In the genomic region with DNA sequence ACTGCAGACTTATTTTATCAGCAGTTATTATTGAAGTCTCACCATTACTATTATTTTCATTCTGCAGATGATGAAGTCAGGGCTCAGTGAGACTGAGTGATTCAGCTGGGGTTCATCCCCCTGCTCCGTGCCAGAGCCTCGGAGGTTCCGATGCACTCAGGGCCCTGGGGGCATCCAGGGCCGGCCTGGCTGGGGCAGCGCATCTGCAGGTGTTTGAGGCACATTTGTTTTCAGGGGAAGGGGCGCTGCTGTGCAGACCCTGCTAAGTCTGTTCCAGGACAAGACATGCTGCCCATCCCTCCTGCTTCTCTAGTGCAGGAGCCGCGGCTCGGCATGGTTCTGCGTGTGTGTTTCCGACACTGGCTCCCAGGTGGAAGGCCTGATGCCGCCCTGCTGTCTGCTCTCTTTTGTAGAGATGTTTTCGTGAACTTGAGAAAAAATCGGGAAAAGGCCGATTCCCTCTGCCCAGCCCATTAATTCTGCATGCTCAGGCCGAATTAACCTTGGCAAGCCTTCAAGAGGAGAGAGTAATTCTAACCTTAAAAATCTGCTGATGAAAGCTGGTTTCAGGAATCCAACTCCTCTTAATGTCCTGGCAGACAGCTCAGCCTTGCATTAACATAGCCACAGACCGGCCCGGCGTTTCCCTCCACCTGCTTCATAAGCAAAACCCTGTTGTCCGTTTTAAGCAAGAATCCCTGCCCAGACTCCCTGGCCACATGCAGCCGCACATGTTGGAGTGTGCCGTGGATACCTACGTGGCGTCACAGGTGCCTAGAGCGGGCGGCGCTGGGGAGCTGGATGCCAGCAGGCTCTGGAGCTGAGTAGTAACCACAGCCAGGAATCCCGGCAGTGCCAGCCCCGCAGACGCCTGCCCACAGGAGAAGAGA, we compare ENCODE assay signal across 1 cellular context.
TF ChIP-seq lines count a peak whose summit lies in the region.

No MANE protein-coding gene starts in this region.

TF ChIP-seq in SK-N-SH treated with all-trans-retinoic acid at 6 μM for 48 hours, 23 proteins besides CTCF, POLR2A, EP300 and RAD21 (continued from another document):
- TF ChIP-seq, protein P1, sequence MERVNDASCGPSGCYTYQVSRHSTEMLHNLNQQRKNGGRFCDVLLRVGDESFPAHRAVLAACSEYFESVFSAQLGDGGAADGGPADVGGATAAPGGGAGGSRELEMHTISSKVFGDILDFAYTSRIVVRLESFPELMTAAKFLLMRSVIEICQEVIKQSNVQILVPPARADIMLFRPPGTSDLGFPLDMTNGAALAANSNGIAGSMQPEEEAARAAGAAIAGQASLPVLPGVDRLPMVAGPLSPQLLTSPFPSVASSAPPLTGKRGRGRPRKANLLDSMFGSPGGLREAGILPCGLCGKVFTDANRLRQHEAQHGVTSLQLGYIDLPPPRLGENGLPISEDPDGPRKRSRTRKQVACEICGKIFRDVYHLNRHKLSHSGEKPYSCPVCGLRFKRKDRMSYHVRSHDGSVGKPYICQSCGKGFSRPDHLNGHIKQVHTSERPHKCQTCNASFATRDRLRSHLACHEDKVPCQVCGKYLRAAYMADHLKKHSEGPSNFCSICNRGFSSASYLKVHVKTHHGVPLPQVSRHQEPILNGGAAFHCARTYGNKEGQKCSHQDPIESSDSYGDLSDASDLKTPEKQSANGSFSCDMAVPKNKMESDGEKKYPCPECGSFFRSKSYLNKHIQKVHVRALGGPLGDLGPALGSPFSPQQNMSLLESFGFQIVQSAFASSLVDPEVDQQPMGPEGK (CRISPR knock-in tag; IDR thresholded peaks at IDR 0.05; ENCODE audit: borderline replicate concordance): no peak
- TF ChIP-seq ARNTL (CRISPR knock-in tag; IDR thresholded peaks at IDR 0.05; ENCODE audit: borderline replicate concordance, low read depth) (no peak), TOX (CRISPR knock-in tag; IDR thresholded peaks at IDR 0.05; ENCODE audit: borderline replicate concordance) (no peak), ZNF70 (CRISPR knock-in tag; IDR thresholded peaks at IDR 0.05) (no peak), ZNF8 (CRISPR knock-in tag; IDR thresholded peaks at IDR 0.05) (no peak)
